In the genomic region with DNA sequence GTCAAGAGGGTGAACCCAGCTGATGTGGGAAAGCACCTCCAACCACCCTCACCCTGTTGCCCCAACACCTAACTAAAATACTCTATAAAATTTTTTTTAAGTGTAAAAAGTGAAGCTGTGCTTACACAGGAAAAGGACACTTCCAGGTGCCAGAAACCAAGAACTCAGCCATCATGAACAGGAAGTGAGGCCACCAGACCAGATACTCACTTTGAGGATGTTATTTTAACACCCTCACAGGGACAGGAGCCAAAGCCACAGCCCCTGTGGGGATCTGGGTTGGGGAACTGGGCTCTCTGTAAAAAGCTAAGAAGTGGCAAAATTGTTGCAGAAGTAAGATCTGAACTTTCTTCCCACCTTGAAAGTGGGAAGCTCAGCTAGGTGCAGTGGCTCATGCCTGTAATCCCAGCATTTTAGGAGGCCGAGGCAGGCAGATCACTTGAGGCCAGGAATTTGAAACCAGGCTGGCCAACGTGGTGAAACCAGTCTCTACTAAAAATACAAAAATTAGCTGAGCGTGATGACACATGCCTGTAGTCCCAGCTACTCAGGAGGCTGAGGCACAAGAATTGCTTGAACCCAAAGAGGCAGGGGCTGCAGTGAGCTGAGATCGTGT, we compare ENCODE assay signal across 7 cellular contexts. TPM values are rescaled to one million over a fixed set of nuclear protein-coding genes. Genes with fewer than 3 reads are reported as not detected.
DNase-seq lines count a peak whose midpoint lies in the region; ATAC-seq and TF ChIP-seq lines count a peak whose summit lies in the region.

No MANE protein-coding gene starts in this region.

- peaks cover 53 to 67% of the 10 kb centered on the region in 2 donors for H3K4me1 ChIP-seq in naive thymus-derived CD4-positive, alpha-beta T cell (ENCODE audit: control insufficient read depth in 2 of 2, insufficient read depth in 2 of 2, low read length in 2 of 2)
- H3K4me1 ChIP-seq in GM23338 (ENCODE audit: insufficient read depth): peaks cover 6% of the 10 kb centered on the region

- peak overlapping the region; percentile 62 to 83 (median 72) for H3K4me3 Mint-ChIP-seq in naive thymus-derived CD4-positive, alpha-beta T cell
- H3K4me3 Mint-ChIP-seq in GM23338: no peak overlapping the region

- POLR2A ChIA-PET in naive thymus-derived CD4-positive, alpha-beta T cell (lab: Charles Lee): interaction anchor here (1.4 kb wide), 2 partner anchors 11 to 19 kb away, joined by 4 read pairs; no protein-coding TSS in a partner anchor
- POLR2A ChIA-PET in HEK293T (lab: Yijun Ruan, JAX): no interaction called here

- H3K4me3 ChIP-seq in naive thymus-derived CD4-positive, alpha-beta T cell (ENCODE audit: low read length): peak overlapping the region; percentile 44
- no peak overlapping the region for H3K4me3 ChIP-seq in GM23338

- H3K27ac ChIP-seq in naive thymus-derived CD4-positive, alpha-beta T cell (ENCODE audit: low read depth, low read length): peak overlapping the region; percentile 72
- H3K27ac ChIP-seq in GM23338 (ENCODE audit: low read depth): no peak overlapping the region

- H3K27me3 Mint-ChIP-seq in naive thymus-derived CD4-positive, alpha-beta T cell: peaks cover 0 to 5% (median 0%) of the 10 kb centered on the region in 5 donors
- peaks cover 10% of the 10 kb centered on the region for H3K27me3 Mint-ChIP-seq in GM23338 (ENCODE audit: insufficient read depth, low read depth, poor library complexity)

- TF ChIP-seq POLR2A in GM18526 (IDR thresholded peaks at IDR 0.05; ENCODE audit: extremely low read depth, insufficient read length): peak; percentile 8

- ATAC-seq in HG03460 (IDR thresholded peaks at IDR 0.05; ENCODE audit: unreplicated experiment) (peak; percentile 35), GM23338 (no peak)
- peak; percentile 54 for ATAC-seq in naive thymus-derived CD4-positive, alpha-beta T cell

- H3K9me2 ChIP-seq in GM23338 (ENCODE audit: insufficient read depth): no peaks in the 10 kb centered on the region

- H3K9me3 ChIP-seq in naive thymus-derived CD4-positive, alpha-beta T cell (ENCODE audit: control insufficient read depth in 2 of 3, low read length in 3 of 3): no peaks in the 10 kb centered on the region

- H3K79me2 ChIP-seq in GM23338 (replicated peaks; ENCODE audit: insufficient read depth): no peaks in the 10 kb centered on the region

- H3K27me3 ChIP-seq in naive thymus-derived CD4-positive, alpha-beta T cell (ENCODE audit: control insufficient read depth in 2 of 2, insufficient read depth in 2 of 2, low read length in 2 of 2): no peaks in the 10 kb centered on the region
- no peaks in the 10 kb centered on the region for H3K27me3 ChIP-seq in GM23338 (ENCODE audit: insufficient read depth)

- no peaks in the 10 kb centered on the region for H4K20me1 ChIP-seq in GM23338 (replicated peaks; ENCODE audit: insufficient read depth)

- H3K36me3 ChIP-seq in naive thymus-derived CD4-positive, alpha-beta T cell (ENCODE audit: control insufficient read depth in 2 of 3, insufficient read depth in 3 of 3, low read length in 3 of 3): no peaks in the 10 kb centered on the region
- no peaks in the 10 kb centered on the region for H3K36me3 ChIP-seq in GM23338 (ENCODE audit: insufficient read depth)

- H3K4me2 ChIP-seq in GM23338: no peak overlapping the region

- H2AFZ ChIP-seq in GM23338: no peak overlapping the region

- TF ChIP-seq CTCF in GM23338 (conservative IDR thresholded peaks at IDR 0.05; ENCODE audit: low read depth in 2 of 2): no peak

- H3F3A ChIP-seq in GM23338 (replicated peaks; ENCODE audit: low read depth): no peaks in the 10 kb centered on the region

- peak overlapping the region; percentile 91 to 99 (median 96) for H3K27ac Mint-ChIP-seq in naive thymus-derived CD4-positive, alpha-beta T cell
- no peak overlapping the region for H3K27ac Mint-ChIP-seq in GM23338

- H3K4me1 Mint-ChIP-seq in naive thymus-derived CD4-positive, alpha-beta T cell: peaks cover 21 to 56% (median 51%) of the 10 kb centered on the region in 7 donors
- peaks cover 15% of the 10 kb centered on the region for H3K4me1 Mint-ChIP-seq in GM23338

- DNase-seq in activated CD8-positive, alpha-beta memory T cell treated with anti-CD3 and anti-CD28 coated beads, Interleukin-2, amount 50 U/mL, for 48 hours: peak; percentile 64
- DNase-seq in naive thymus-derived CD4-positive, alpha-beta T cell: peak; percentile 25 to 61 (median 45)
- DNase-seq in posterior vena cava (ENCODE audit: low spot score) (no peak), HEK293T (ENCODE audit: extremely low spot score) (no peak), GM23338 (ENCODE audit: low spot score) (no peak)

- H3K9me3 Mint-ChIP-seq in naive thymus-derived CD4-positive, alpha-beta T cell: no peaks in the 10 kb centered on the region
- H3K9me3 Mint-ChIP-seq in GM23338: peaks cover 3% of the 10 kb centered on the region; the same call in 1 of the 3 replicates

- H3K36me3 Mint-ChIP-seq in naive thymus-derived CD4-positive, alpha-beta T cell: no peaks in the 10 kb centered on the region
- no peaks in the 10 kb centered on the region for H3K36me3 Mint-ChIP-seq in GM23338 (ENCODE audit: low read depth)

- intact Hi-C loops in naive thymus-derived CD4-positive, alpha-beta T cell (cut with micrococcal nuclease): no loop called here
- intact Hi-C loops in posterior vena cava (cut with DNase I): no loop called here

- CTCF ChIA-PET in naive thymus-derived CD4-positive, alpha-beta T cell (lab: Charles Lee): interaction anchor here (1.1 to 2.2 kb wide), 5 partner anchors 10 to 183 kb away, joined by 3 to 11 read pairs (median 4); no protein-coding TSS in a partner anchor
- CTCF ChIA-PET in HEK293T (lab: Yijun Ruan, JAX): interaction anchor here (0.6 to 1.3 kb wide), 3 partner anchors 10 to 179 kb away, joined by 3 to 7 read pairs (median 4); no protein-coding TSS in a partner anchor

TF ChIP-seq in HEK293T, 16 proteins besides CTCF, POLR2A, EP300 and RAD21 (continues in another document):
- TF ChIP-seq SUZ12 (IDR thresholded peaks at IDR 0.05): no peak
- TF ChIP-seq, protein P1, sequence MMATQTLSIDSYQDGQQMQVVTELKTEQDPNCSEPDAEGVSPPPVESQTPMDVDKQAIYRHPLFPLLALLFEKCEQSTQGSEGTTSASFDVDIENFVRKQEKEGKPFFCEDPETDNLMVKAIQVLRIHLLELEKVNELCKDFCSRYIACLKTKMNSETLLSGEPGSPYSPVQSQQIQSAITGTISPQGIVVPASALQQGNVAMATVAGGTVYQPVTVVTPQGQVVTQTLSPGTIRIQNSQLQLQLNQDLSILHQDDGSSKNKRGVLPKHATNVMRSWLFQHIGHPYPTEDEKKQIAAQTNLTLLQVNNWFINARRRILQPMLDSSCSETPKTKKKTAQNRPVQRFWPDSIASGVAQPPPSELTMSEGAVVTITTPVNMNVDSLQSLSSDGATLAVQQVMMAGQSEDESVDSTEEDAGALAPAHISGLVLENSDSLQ (IDR thresholded peaks at IDR 0.05): no peak
- TF ChIP-seq FOXK2 (IDR thresholded peaks at IDR 0.05): no peak
- TF ChIP-seq ARNT (IDR thresholded peaks at IDR 0.05): no peak
- TF ChIP-seq FOXA1 (IDR thresholded peaks at IDR 0.05): no peak
- no peak for TF ChIP-seq ZNF384 (IDR thresholded peaks at IDR 0.05)
- no peak for TF ChIP-seq LEF1 (IDR thresholded peaks at IDR 0.05; ENCODE audit: borderline replicate concordance)
- no peak for TF ChIP-seq L3MBTL2 (conservative IDR thresholded peaks at IDR 0.05)
- TF ChIP-seq ELF4 (IDR thresholded peaks at IDR 0.05): no peak
- TF ChIP-seq NFRKB (IDR thresholded peaks at IDR 0.05): no peak
- TF ChIP-seq BHLHE40 (IDR thresholded peaks at IDR 0.05; ENCODE audit: borderline replicate concordance): no peak
- no peak for TF ChIP-seq FOXM1 (IDR thresholded peaks at IDR 0.05; ENCODE audit: borderline replicate concordance)

TF ChIP-seq in GM23338, 12 proteins besides CTCF, POLR2A, EP300 and RAD21 (continues in another document):
- no peak for TF ChIP-seq ZNF331 (CRISPR knock-in tag; IDR thresholded peaks at IDR 0.05; ENCODE audit: low read depth)

RNA-seq across cellular contexts. Expression of a gene that starts 3.8 kb away (rescaled TPM):
- total RNA-seq in naive thymus-derived CD4-positive, alpha-beta T cell: 1 to 10 TPM in 1 of 5 experiments, under 1 TPM in 1, not detected in 3; 0.81 to 1.3 TPM
- under 1 TPM in 1 of 2 donors, not detected in 1; 0.38 TPM for polyA plus RNA-seq in naive thymus-derived CD4-positive, alpha-beta T cell
- total RNA-seq in posterior vena cava: under 1 TPM; 0.32 to 0.57 TPM
- not detected in 2 replicates for total RNA-seq in GM23338 (2014; rRNA removed; shearing (Covaris generic))
- polyA plus RNA-seq in GM23338 (2016; fragmentation: Nextera tagmentation; extraction: Ambion mirVana): 1.8 and 2.5 TPM in 2 replicates

RNA-seq across cellular contexts. Expression of a gene that starts 7.3 kb away (rescaled TPM):
- total RNA-seq in naive thymus-derived CD4-positive, alpha-beta T cell: 1 to 10 TPM in 1 of 5 experiments, under 1 TPM in 4; 0.10 to 1.2 (median 0.38) TPM
- polyA plus RNA-seq in naive thymus-derived CD4-positive, alpha-beta T cell: under 1 TPM; 0.40 to 0.54 TPM
- total RNA-seq in posterior vena cava: 1 to 10 TPM; 4.2 to 5.1 TPM
- total RNA-seq in GM23338 (2014; rRNA removed; shearing (Covaris generic)): 0.58 and 1.2 TPM in 2 replicates
- 0.43 and 0.58 TPM in 2 replicates for polyA plus RNA-seq in GM23338 (2016; fragmentation: Nextera tagmentation; extraction: Ambion mirVana)

RNA-seq across cellular contexts. Expression of a gene that starts 42.3 kb away (rescaled TPM):
- 100 to 1,000 TPM in 1 of 5 experiments, 10 to 100 TPM in 4; 56.2 to 103 (median 94.3) TPM for total RNA-seq in naive thymus-derived CD4-positive, alpha-beta T cell
- 10 to 100 TPM in 1 of 2 donors, 1 to 10 TPM in 1; 6.1 to 19.1 TPM for polyA plus RNA-seq in naive thymus-derived CD4-positive, alpha-beta T cell
- 10 to 100 TPM; 40.3 to 47.4 TPM for total RNA-seq in posterior vena cava
- 101 and 121 TPM in 2 replicates for total RNA-seq in GM23338 (2014; rRNA removed; shearing (Covaris generic))
- polyA plus RNA-seq in GM23338 (2016; fragmentation: Nextera tagmentation; extraction: Ambion mirVana): 15.6 and 17.7 TPM in 2 replicates

Comparison
In these comparisons a context has a peak if more than half of its experiments do, and no peak if none do; other contexts are left out.
1. DNase-seq: peak in activated CD8-positive, alpha-beta memory T cell treated with anti-CD3 and anti-CD28 coated beads, Interleukin-2, amount 50 U/mL, for 48 hours (single experiment) and naive thymus-derived CD4-positive, alpha-beta T cell (9 of 9); none in posterior vena cava (single experiment), HEK293T (single experiment) and GM23338 (single experiment).